ENCODE assay signal across 8 cellular contexts in genomic region chr7:30510124-30511074, GRCh38. TPM values are rescaled to one million over a fixed set of nuclear protein-coding genes. Genes with fewer than 3 reads are reported as not detected.
A peak's percentile ranks its signal among the peaks of the same experiment; 100 is the strongest.
DNase-seq lines count a peak whose midpoint lies in the region; ATAC-seq and TF ChIP-seq lines count a peak whose summit lies in the region.

No MANE protein-coding gene starts in this region.

- no peaks in the 10 kb centered on the region for H3K9me3 ChIP-seq in adrenal gland (replicated peaks in 1 of 3)

- H3K9me3 Mint-ChIP-seq in immature natural killer cell, result no peaks in the 10 kb centered on the region
- no peaks in the 10 kb centered on the region for H3K9me3 Mint-ChIP-seq in stimulated activated naive B cell treated with anti-CD40 and anti-IgM and Interleukin-4, amounts not matched to agents 10 μg/mL and 1 μg/mL and 100 μg/mL, for 72 hours

- peaks cover 0 to 12% (median 0%) of the 10 kb centered on the region in 3 donors for H3K36me3 Mint-ChIP-seq in immature natural killer cell
- H3K36me3 Mint-ChIP-seq in stimulated activated naive B cell treated with anti-CD40 and anti-IgM and Interleukin-4, amounts not matched to agents 10 μg/mL and 1 μg/mL and 100 μg/mL, for 72 hours, result peaks cover 3 to 4% of the 10 kb centered on the region in 2 donors

- DNase-seq in DMS53 treated with DMSO at 0.1 percent for 48 hours (lab: John Stamatoyannopoulos, UW; ENCODE audit: unreplicated experiment), result peak; percentile 73
- DNase-seq in NCI-H226, result peak; percentile 35
- peak in 6 of 7 donors; percentile 45 to 75 (median 66) for DNase-seq in adrenal gland
- DNase-seq in immature natural killer cell, result peak; percentile 16 to 26 (median 18)
- no peak for DNase-seq in stimulated activated naive B cell treated with anti-CD40 and anti-IgM and Interleukin-4, amounts not matched to agents 10 μg/mL and 1 μg/mL and 100 μg/mL, for 72 hours
- no peak for DNase-seq in NCI-H1436 treated with DMSO at 0.1 percent for 48 hours (lab: John Stamatoyannopoulos, UW)

- no peaks in the 10 kb centered on the region for H3K27me3 Mint-ChIP-seq in immature natural killer cell (ENCODE audit: low read depth in 3 of 3)
- no peaks in the 10 kb centered on the region for H3K27me3 Mint-ChIP-seq in stimulated activated naive B cell treated with anti-CD40 and anti-IgM and Interleukin-4, amounts not matched to agents 10 μg/mL and 1 μg/mL and 100 μg/mL, for 72 hours

- TF ChIP-seq POLR2A in adrenal gland (IDR thresholded peaks at IDR 0.05), result no peak

- ATAC-seq in GM21786 (IDR thresholded peaks at IDR 0.05; ENCODE audit: unreplicated experiment), result peak; percentile 50
- ATAC-seq in stimulated activated naive B cell treated with anti-CD40 and anti-IgM and Interleukin-4, amounts not matched to agents 10 μg/mL and 1 μg/mL and 100 μg/mL, for 72 hours (replicated peaks), result peak; percentile 63 to 64
- no peak for ATAC-seq in HG03196 (IDR thresholded peaks at IDR 0.05; ENCODE audit: unreplicated experiment)

- peaks cover 0 to 31% of the 10 kb centered on the region in 2 donors for H3K4me1 ChIP-seq in adrenal gland (replicated peaks in 1 of 2)

- no peak overlapping the region for H3K27ac Mint-ChIP-seq in immature natural killer cell
- H3K27ac Mint-ChIP-seq in stimulated activated naive B cell treated with anti-CD40 and anti-IgM and Interleukin-4, amounts not matched to agents 10 μg/mL and 1 μg/mL and 100 μg/mL, for 72 hours, result no peak overlapping the region

- H3K4me3 ChIP-seq in adrenal gland, result no peak overlapping the region

- peaks cover 2 to 5% of the 10 kb centered on the region in 2 donors for H3K4me1 Mint-ChIP-seq in immature natural killer cell
- H3K4me1 Mint-ChIP-seq in stimulated activated naive B cell treated with anti-CD40 and anti-IgM and Interleukin-4, amounts not matched to agents 10 μg/mL and 1 μg/mL and 100 μg/mL, for 72 hours, result peaks cover 5 to 6% of the 10 kb centered on the region in 2 donors

- intact Hi-C loops in adrenal gland (cut with DNase I), result loop anchor here in 1 of 2 donors (10.0 kb wide), 1 partner anchor 54 kb away; no protein-coding TSS in a partner anchor

- H3K27me3 ChIP-seq in adrenal gland, result no peaks in the 10 kb centered on the region

- no peak overlapping the region for H3K4me3 Mint-ChIP-seq in immature natural killer cell
- no peak overlapping the region for H3K4me3 Mint-ChIP-seq in stimulated activated naive B cell treated with anti-CD40 and anti-IgM and Interleukin-4, amounts not matched to agents 10 μg/mL and 1 μg/mL and 100 μg/mL, for 72 hours

- peak; percentile 72 to 83 (median 78) for TF ChIP-seq CTCF in adrenal gland (IDR thresholded peaks at IDR 0.05)

- no peaks in the 10 kb centered on the region for H3K36me3 ChIP-seq in adrenal gland (replicated peaks in 1 of 2)

- H3K27ac ChIP-seq in adrenal gland, result peak overlapping the region in 2 of 5 donors; percentile 20 to 32

- 50 to 52% (median 51%) methylated on average over 4 of the region's 4 CpGs for WGBS in adrenal gland, 4 donors

RNA-seq across cellular contexts. Expression of gene GGCT, which starts 5.8 kb away (rescaled TPM):
- 10 to 100 TPM; 18.6 to 62.6 (median 37.4) TPM for total RNA-seq in adrenal gland
- polyA plus RNA-seq in adrenal gland (10 to 100 TPM; 58.3 to 67.8 (median 58.5) TPM), immature natural killer cell (10 to 100 TPM; 20.3 to 27.2 (median 25.3) TPM)

RNA-seq across cellular contexts. Expression of gene NOD1, which starts 31.8 kb away (rescaled TPM):
- total RNA-seq in adrenal gland, result 10 to 100 TPM in 1 of 8 donors, 1 to 10 TPM in 7; 4.1 to 11.2 (median 7.2) TPM
- 10 to 100 TPM in 2 of 3 donors, 1 to 10 TPM in 1; 5.0 to 18.0 (median 10.9) TPM for polyA plus RNA-seq in adrenal gland
- polyA plus RNA-seq in immature natural killer cell, result 1 to 10 TPM; 5.7 to 9.9 (median 7.4) TPM

Comparison
In these comparisons a context has a peak if more than half of its experiments do, and no peak if none do; other contexts are left out.
1. DNase-seq: peak in DMS53 treated with DMSO at 0.1 percent for 48 hours (single experiment), NCI-H226 (single experiment), adrenal gland (6 of 7) and immature natural killer cell (3 of 3); none in stimulated activated naive B cell treated with anti-CD40 and anti-IgM and Interleukin-4, amounts not matched to agents 10 μg/mL and 1 μg/mL and 100 μg/mL, for 72 hours (single experiment) and NCI-H1436 treated with DMSO at 0.1 percent for 48 hours (single experiment).